Comparison of ENCODE assay signal across 8 cellular contexts in the genomic region with DNA sequence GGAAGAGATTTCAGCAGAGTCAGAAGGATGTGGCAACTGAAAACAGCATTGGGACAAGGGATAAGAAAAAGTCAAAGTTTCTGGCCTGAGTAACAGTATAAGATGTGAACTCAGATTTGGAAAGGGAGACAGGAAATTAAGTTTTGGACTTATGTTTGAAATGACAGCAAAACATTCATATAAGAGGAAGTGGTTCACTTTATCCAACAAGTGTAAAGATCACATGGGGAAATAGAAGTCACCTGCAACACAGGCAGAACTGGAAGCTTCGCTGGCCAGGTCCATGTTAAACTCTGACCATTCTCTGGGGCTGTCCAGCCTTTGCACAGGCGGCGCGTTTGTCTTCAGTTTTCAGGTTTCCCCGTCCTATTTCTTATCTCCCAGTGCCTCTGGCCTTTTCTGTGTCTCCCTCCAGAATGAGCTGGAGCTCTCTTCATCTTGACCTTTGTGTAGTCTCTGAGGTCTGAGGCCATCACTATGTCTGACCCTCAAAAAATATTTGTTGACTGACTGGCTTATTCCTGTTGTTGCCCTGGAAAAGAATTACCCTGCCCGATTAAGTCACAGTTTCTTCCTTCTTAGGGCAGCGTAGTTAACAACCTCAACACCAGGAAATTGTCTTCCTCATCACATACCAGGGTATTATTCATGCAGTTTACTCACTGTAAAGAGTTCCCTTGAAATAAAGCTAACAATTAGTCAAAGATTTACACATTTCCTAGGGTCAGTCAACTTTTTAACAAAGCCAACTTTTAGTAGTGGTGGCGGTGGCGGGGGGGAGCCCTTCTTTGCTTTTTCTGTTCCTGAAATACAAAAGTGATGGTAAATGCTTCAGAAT. TPM values are rescaled to one million over a fixed set of nuclear protein-coding genes. Genes with fewer than 3 reads are reported as not detected.
DNase-seq lines count a peak whose midpoint lies in the region; ATAC-seq and TF ChIP-seq lines count a peak whose summit lies in the region.

No MANE protein-coding gene starts in this region.

- peak overlapping the region; percentile 86 for H3K4me3 ChIP-seq in A673 (ENCODE audit: low read depth, low read length, poor library complexity, severe bottlenecking)
- no peak overlapping the region for H3K4me3 ChIP-seq in HEK293 (ENCODE audit: low read depth, low read length)
- H3K4me3 ChIP-seq in fibroblast of mammary gland (ENCODE audit: control insufficient read depth, low read depth, low read length) = peak overlapping the region; percentile 51

- peaks cover 60% of the 10 kb centered on the region for H3K4me1 Mint-ChIP-seq in activated B cell treated with CpG ODN at 0.5 μM for 24 hours
- H3K4me1 Mint-ChIP-seq in osteocyte (ENCODE audit: unreplicated experiment) = peaks cover 24% of the 10 kb centered on the region

- ATAC-seq in activated B cell treated with CpG ODN at 0.5 μM for 24 hours (ENCODE audit: low read depth) (no peak), HG02798 (IDR thresholded peaks at IDR 0.05; ENCODE audit: poor library complexity, unreplicated experiment) (no peak)

- H3K27me3 ChIP-seq in A673 (replicated peaks; ENCODE audit: insufficient read depth, low read depth, low read length, poor library complexity) = no peaks in the 10 kb centered on the region

- TF ChIP-seq CTCF in A673 (conservative IDR thresholded peaks at IDR 0.05; ENCODE audit: low read depth, low read length) (no peak), HEK293 (tag by site-specific recombination; IDR thresholded peaks at IDR 0.05) (no peak), activated B cell treated with CpG ODN at 0.5 μM for 24 hours (IDR thresholded peaks at IDR 0.05) (no peak), fibroblast of mammary gland (conservative IDR thresholded peaks at IDR 0.05; ENCODE audit: control insufficient read depth, insufficient read depth, low read depth, low read length) (no peak), osteocyte (IDR thresholded peaks at IDR 0.05) (no peak)

- H3K36me3 ChIP-seq in A673 (ENCODE audit: insufficient read depth, low read length, poor library complexity, severe bottlenecking) (no peaks in the 10 kb centered on the region), HEK293 (ENCODE audit: control insufficient read depth in 2 of 2, insufficient read depth in 1 of 2, low read length in 2 of 2) (no peaks in the 10 kb centered on the region)

- no TSS peak for BruUV-seq in A673 (replicated peaks; lab: Mats Ljungman, UMichigan)

- peak; percentile 39 for DNase-seq in A673 (ENCODE audit: low spot score)
- no peak for DNase-seq in activated B cell treated with CpG ODN at 0.5 μM for 24 hours
- DNase-seq in fibroblast of mammary gland (ENCODE audit: low read depth) = peak; percentile 84
- no peak for DNase-seq in osteocyte (ENCODE audit: extremely low spot score, unreplicated experiment)
- DNase-seq in NCI-H1092 treated with DMSO at 0.1 percent for 48 hours (lab: John Stamatoyannopoulos, UW) = no peak
- no peak for DNase-seq in NCI-H1930 (lab: John Stamatoyannopoulos, UW)

- H3K36me3 Mint-ChIP-seq in activated B cell treated with CpG ODN at 0.5 μM for 24 hours (ENCODE audit: low read depth) (peaks cover 6% of the 10 kb centered on the region), osteocyte (ENCODE audit: unreplicated experiment) (no peaks in the 10 kb centered on the region)

- H3K9me3 Mint-ChIP-seq in activated B cell treated with CpG ODN at 0.5 μM for 24 hours (no peaks in the 10 kb centered on the region), osteocyte (ENCODE audit: unreplicated experiment) (no peaks in the 10 kb centered on the region)

- H3K27ac ChIP-seq in A673 (ENCODE audit: low read depth, low read length, poor library complexity, severe bottlenecking) = peak overlapping the region; percentile 66
- no peak overlapping the region; the same call in 1 of the 2 replicates for H3K27ac ChIP-seq in HEK293 (ENCODE audit: extremely low read depth, low read depth, low read length)

- H3K4me1 ChIP-seq in A673 (ENCODE audit: insufficient read depth, low read length, poor library complexity, severe bottlenecking) (peaks cover 26% of the 10 kb centered on the region), HEK293 (ENCODE audit: control insufficient read depth, insufficient read depth, low read length) (peaks cover 7% of the 10 kb centered on the region)

- no peaks in the 10 kb centered on the region for H3K9me3 ChIP-seq in A673 (ENCODE audit: low read depth, low read length, poor library complexity, severe bottlenecking)
- no peaks in the 10 kb centered on the region for H3K9me3 ChIP-seq in HEK293 (ENCODE audit: control insufficient read depth, insufficient read depth, low read depth, low read length)

- CTCF ChIA-PET in A673 (lab: Charles Lee) = no interaction called here
- CTCF ChIA-PET in HEK293 (lab: Yijun Ruan, JAX) = interaction anchor here (0.5 kb wide), 1 partner anchor 183 kb away, joined by 4 read pairs; no protein-coding TSS in a partner anchor
- CTCF ChIA-PET in activated B cell treated with CpG ODN at 0.5 μM for 24 hours (lab: Charles Lee) = interaction anchor here (0.6 to 1.1 kb wide), 2 partner anchors 10 to 12 kb away, joined by 3 read pairs; no protein-coding TSS in a partner anchor

- POLR2A ChIA-PET in A673 (lab: Charles Lee; ENCODE audit: low non-redundant PET) (no interaction called here), HEK293 (lab: Yijun Ruan, JAX) (no interaction called here), activated B cell treated with CpG ODN at 0.5 μM for 24 hours (lab: Charles Lee) (interaction anchor here (0.9 to 3.3 kb wide), 7 partner anchors 13 to 253 kb away, joined by 3 to 81 read pairs (median 4); a partner anchor contains a TSS)

- H3K27me3 Mint-ChIP-seq in activated B cell treated with CpG ODN at 0.5 μM for 24 hours (no peaks in the 10 kb centered on the region), osteocyte (ENCODE audit: unreplicated experiment) (no peaks in the 10 kb centered on the region)

- intact Hi-C loops in A673 (cut with micrococcal nuclease; ENCODE audit: unreplicated experiment) = loop anchor here (5.0 kb wide), 1 partner anchor 47 kb away; no protein-coding TSS in a partner anchor
- intact Hi-C loops in activated B cell treated with CpG ODN at 0.5 μM for 24 hours (cut with micrococcal nuclease) = loop anchor here (2.0 to 5.0 kb wide), 6 partner anchors 33 to 962 kb away; a partner anchor contains a TSS

- H3K4me3 Mint-ChIP-seq in activated B cell treated with CpG ODN at 0.5 μM for 24 hours (peak overlapping the region; percentile 82), osteocyte (ENCODE audit: unreplicated experiment) (peak overlapping the region; percentile 80)

- H3K27ac Mint-ChIP-seq in activated B cell treated with CpG ODN at 0.5 μM for 24 hours (peak overlapping the region; percentile 85), osteocyte (ENCODE audit: unreplicated experiment) (peak overlapping the region; percentile 69)

TF ChIP-seq in HEK293, 187 proteins besides CTCF, POLR2A, EP300 and RAD21:
- TF ChIP-seq, protein P1, sequence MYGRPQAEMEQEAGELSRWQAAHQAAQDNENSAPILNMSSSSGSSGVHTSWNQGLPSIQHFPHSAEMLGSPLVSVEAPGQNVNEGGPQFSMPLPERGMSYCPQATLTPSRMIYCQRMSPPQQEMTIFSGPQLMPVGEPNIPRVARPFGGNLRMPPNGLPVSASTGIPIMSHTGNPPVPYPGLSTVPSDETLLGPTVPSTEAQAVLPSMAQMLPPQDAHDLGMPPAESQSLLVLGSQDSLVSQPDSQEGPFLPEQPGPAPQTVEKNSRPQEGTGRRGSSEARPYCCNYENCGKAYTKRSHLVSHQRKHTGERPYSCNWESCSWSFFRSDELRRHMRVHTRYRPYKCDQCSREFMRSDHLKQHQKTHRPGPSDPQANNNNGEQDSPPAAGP (tag by site-specific recombination; IDR thresholded peaks at IDR 0.05) = no peak
- peak; percentile 29 for TF ChIP-seq ZNF335 (tag by site-specific recombination; conservative IDR thresholded peaks at IDR 0.05)

RNA-seq across cellular contexts. Expression of a gene that starts 1.0 kb away (rescaled TPM):
- 16.3 and 17.1 TPM in 2 replicates for total RNA-seq in A673 (2021)
- 31.1 and 42.3 TPM in 2 replicates for total RNA-seq in activated B cell treated with CpG ODN at 0.5 μM for 24 hours
- 8.4 and 9.9 TPM in 2 replicates for total RNA-seq in osteocyte

Comparison
In these comparisons a context has a peak if more than half of its experiments do, and no peak if none do; other contexts are left out.
1. DNase-seq: peak in A673 (single experiment) and fibroblast of mammary gland (single experiment); none in activated B cell treated with CpG ODN at 0.5 μM for 24 hours (single experiment), osteocyte (single experiment), NCI-H1092 treated with DMSO at 0.1 percent for 48 hours (single experiment) and NCI-H1930 (0 of 2).